8 cellular contexts compared by ENCODE assay signal in the genomic region with DNA sequence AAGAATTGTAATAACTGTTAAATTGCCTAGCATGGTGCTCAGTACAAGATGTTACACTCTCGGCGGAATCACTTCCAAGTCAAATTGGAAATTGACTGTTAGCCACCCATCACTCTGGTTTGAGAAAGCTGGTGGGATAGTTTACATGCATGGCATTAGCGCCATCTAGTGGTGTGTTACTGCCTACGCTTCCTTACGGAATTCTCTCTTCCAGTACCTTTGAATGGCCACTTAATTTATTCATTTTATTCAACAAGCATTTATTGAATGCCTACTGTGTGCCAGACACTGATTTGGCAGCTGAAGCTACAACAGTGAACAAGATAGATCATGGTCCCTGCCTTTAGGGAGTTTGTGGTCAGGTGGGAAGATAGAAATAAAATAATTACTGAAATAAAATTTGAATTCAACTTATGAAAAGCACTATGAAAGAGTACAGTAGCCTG. TPM values are rescaled to one million over a fixed set of nuclear protein-coding genes. Genes with fewer than 3 reads are reported as not detected.
A peak's percentile ranks its signal among the peaks of the same experiment; 100 is the strongest.
DNase-seq lines count a peak whose midpoint lies in the region; ATAC-seq and TF ChIP-seq lines count a peak whose summit lies in the region.

No MANE protein-coding gene starts in this region.

- CTCF ChIA-PET in PC-9 (lab: Charles Lee): interaction anchor here (0.6 to 1.0 kb wide), 5 partner anchors 23 to 238 kb away, joined by 3 to 5 read pairs (median 3); no protein-coding TSS in a partner anchor

- no peaks in the 10 kb centered on the region for H3K9me3 ChIP-seq in PC-9 (ENCODE audit: insufficient read depth, low read depth)
- no peaks in the 10 kb centered on the region for H3K9me3 ChIP-seq in neural progenitor cell (ENCODE audit: low read depth)
- no peaks in the 10 kb centered on the region for H3K9me3 ChIP-seq in suprapubic skin

- DNase-seq in G401 (ENCODE audit: low spot score) (peak; percentile 88), LoVo (ENCODE audit: low spot score) (peak; percentile 87), PC-9 (peak; percentile 61 to 70), activated T-cell treated with anti-CD3 and anti-CD28 coated beads for 48 hours (ENCODE audit: low read depth) (peak; percentile 33), fibroblast of gingiva (ENCODE audit: low read depth) (peak; percentile 73), neural progenitor cell (ENCODE audit: low spot score) (peak; percentile 93), suprapubic skin (ENCODE audit: low spot score in 2 of 2) (no peak)

- no peaks in the 10 kb centered on the region for H3K79me2 ChIP-seq in PC-9 (ENCODE audit: low read depth)
- no peaks in the 10 kb centered on the region for H3K79me2 ChIP-seq in neural progenitor cell (ENCODE audit: low read depth)

- no TSS peak for BruUV-seq in PC-9 (replicated peaks; lab: Mats Ljungman, UMichigan)

- no peak for ATAC-seq in GM21423 (IDR thresholded peaks at IDR 0.05; ENCODE audit: unreplicated experiment)

- H3K27ac ChIP-seq in PC-9 (no peak overlapping the region), neural progenitor cell (no peak overlapping the region), suprapubic skin (no peak overlapping the region)

- H3K4me1 ChIP-seq in PC-9 (replicated peaks; ENCODE audit: insufficient read depth) (peaks cover 30% of the 10 kb centered on the region), neural progenitor cell (no peaks in the 10 kb centered on the region), suprapubic skin (peaks cover 33% of the 10 kb centered on the region)

- H3K36me3 Mint-ChIP-seq in neural progenitor cell: peaks cover 2% of the 10 kb centered on the region

- H4K20me1 ChIP-seq in PC-9 (ENCODE audit: insufficient read depth) (no peaks in the 10 kb centered on the region), neural progenitor cell (ENCODE audit: low read depth) (no peaks in the 10 kb centered on the region)

- no peaks in the 10 kb centered on the region for H3K27me3 ChIP-seq in PC-9 (ENCODE audit: insufficient read depth, low read depth)
- H3K27me3 ChIP-seq in neural progenitor cell: no peaks in the 10 kb centered on the region
- no peaks in the 10 kb centered on the region for H3K27me3 ChIP-seq in suprapubic skin

- H3K9me2 ChIP-seq in PC-9 (ENCODE audit: insufficient read depth): no peaks in the 10 kb centered on the region

- H2AFZ ChIP-seq in PC-9 (no peak overlapping the region), neural progenitor cell (replicated peaks) (no peak overlapping the region)

- H3K36me3 ChIP-seq in PC-9 (ENCODE audit: low read depth): no peaks in the 10 kb centered on the region
- no peaks in the 10 kb centered on the region for H3K36me3 ChIP-seq in neural progenitor cell
- H3K36me3 ChIP-seq in suprapubic skin: no peaks in the 10 kb centered on the region

- H3K9ac ChIP-seq in neural progenitor cell: no peak overlapping the region

- peaks cover 4% of the 10 kb centered on the region for H3K4me1 Mint-ChIP-seq in neural progenitor cell

- no peak for TF ChIP-seq EP300 in suprapubic skin (IDR thresholded peaks at IDR 0.05)

- H3K4me3 ChIP-seq in PC-9: no peak overlapping the region
- H3K4me3 ChIP-seq in neural progenitor cell: no peak overlapping the region
- no peak overlapping the region for H3K4me3 ChIP-seq in suprapubic skin

- no peak overlapping the region for H3K27ac Mint-ChIP-seq in neural progenitor cell

- 2% methylated on average over 5 of the region's 5 CpGs for WGBS in suprapubic skin

- TF ChIP-seq CTCF in PC-9 (conservative IDR thresholded peaks at IDR 0.05) (peak; percentile 98), neural progenitor cell (IDR thresholded peaks at IDR 0.05) (peak; percentile 94), suprapubic skin (IDR thresholded peaks at IDR 0.05) (peak; percentile 82 to 83)

- TF ChIP-seq POLR2A in suprapubic skin (IDR thresholded peaks at IDR 0.05): no peak

- no peak overlapping the region for H3K4me3 Mint-ChIP-seq in neural progenitor cell

- POLR2A ChIA-PET in PC-9 (lab: Charles Lee; ENCODE audit: unreplicated experiment): no interaction called here

- in situ Hi-C loops in G401 (cut with HindIII; ENCODE audit: low sequenced_read_pairs): no loop called here

- intact Hi-C loops in PC-9 (cut with micrococcal nuclease; ENCODE audit: unreplicated experiment): loop anchor here (1.0 to 10.0 kb wide), 6 partner anchors 18 to 658 kb away; no protein-coding TSS in a partner anchor

- H3F3A ChIP-seq in PC-9 (ENCODE audit: insufficient read depth, low read depth) (peaks cover 16% of the 10 kb centered on the region), neural progenitor cell (ENCODE audit: low read depth) (no peaks in the 10 kb centered on the region)

- H3K9me3 Mint-ChIP-seq in neural progenitor cell: no peaks in the 10 kb centered on the region

- H3K4me2 ChIP-seq in PC-9 (no peak overlapping the region), neural progenitor cell (no peak overlapping the region)

- H3K27me3 Mint-ChIP-seq in neural progenitor cell (ENCODE audit: insufficient read depth, low read depth): no peaks in the 10 kb centered on the region

RNA-seq across cellular contexts. Expression of a gene that starts 33.6 kb away (rescaled TPM):
- 8.2 and 9.3 TPM in 2 replicates for total RNA-seq in G401 (2014; rRNA removed; shearing (Covaris generic))
- total RNA-seq in PC-9 (2021): 19.8 and 27.3 TPM in 2 replicates
- total RNA-seq in neural progenitor cell (ENCODE audit: low replicate concordance): 20.9 and 27.6 TPM in 2 replicates
- 10 to 100 TPM; 10.2 to 20.6 (median 18.8) TPM for total RNA-seq in suprapubic skin

RNA-seq across cellular contexts. Expression of a gene that starts 33.7 kb away (rescaled TPM):
- total RNA-seq in G401 (2014; rRNA removed; shearing (Covaris generic)): 15.1 and 16.7 TPM in 2 replicates
- total RNA-seq in PC-9 (2021) (27.8 and 31.4 TPM in 2 replicates), neural progenitor cell (ENCODE audit: low replicate concordance) (56.8 and 66.4 TPM in 2 replicates), suprapubic skin (10 to 100 TPM; 13.1 to 26.1 (median 23.7) TPM)

RNA-seq across cellular contexts. Expression of a gene that starts 48.5 kb away (rescaled TPM):
- 15.6 and 19.8 TPM in 2 replicates for total RNA-seq in G401 (2014; rRNA removed; shearing (Covaris generic))
- total RNA-seq in PC-9 (2021): 17.0 and 20.4 TPM in 2 replicates
- total RNA-seq in neural progenitor cell (ENCODE audit: low replicate concordance): 22.1 and 26.6 TPM in 2 replicates
- total RNA-seq in suprapubic skin: 10 to 100 TPM; 15.0 to 26.7 (median 17.8) TPM

Comparison
In these comparisons a context has a peak if more than half of its experiments do, and no peak if none do; other contexts are left out.
1. DNase-seq: peak in G401 (single experiment), LoVo (single experiment), PC-9 (2 of 2), activated T-cell treated with anti-CD3 and anti-CD28 coated beads for 48 hours (single experiment), fibroblast of gingiva (single experiment) and neural progenitor cell (single experiment); none in suprapubic skin (0 of 2).
2. Peak in every context shown above with its lines, with median percentiles within 50 percentile points of each other: CTCF ChIP-seq.